ENCODE assay signal across 1 cellular context in the genomic region with DNA sequence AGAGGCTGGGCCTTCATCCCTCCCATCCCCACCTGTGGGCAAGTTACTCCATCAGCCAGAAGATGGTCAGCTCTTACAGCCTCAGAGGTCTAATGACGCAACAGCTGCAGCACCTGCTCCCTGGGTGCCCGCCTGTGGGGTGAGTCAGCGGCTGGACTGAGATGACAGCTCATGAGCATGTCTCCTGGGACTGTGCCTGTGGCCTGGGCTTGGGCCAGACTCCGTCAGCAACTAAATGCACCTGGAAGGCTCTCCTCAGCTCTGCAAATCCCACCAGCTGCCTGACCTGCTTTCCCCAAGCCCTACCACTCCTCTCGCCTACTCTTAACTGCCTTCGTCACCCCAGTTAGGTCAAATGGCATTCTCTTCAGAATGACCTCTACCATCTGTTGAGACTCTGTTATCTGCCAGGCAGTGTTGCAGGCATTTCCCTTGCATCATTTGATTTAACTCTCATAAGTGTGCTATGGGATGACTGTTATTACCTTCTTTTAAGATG.
TF ChIP-seq lines count a peak whose summit lies in the region.

No MANE protein-coding gene starts in this region.

TF ChIP-seq in HepG2, 621 proteins besides CTCF, POLR2A, EP300 and RAD21 (continued from another document):
- TF ChIP-seq, protein P1, sequence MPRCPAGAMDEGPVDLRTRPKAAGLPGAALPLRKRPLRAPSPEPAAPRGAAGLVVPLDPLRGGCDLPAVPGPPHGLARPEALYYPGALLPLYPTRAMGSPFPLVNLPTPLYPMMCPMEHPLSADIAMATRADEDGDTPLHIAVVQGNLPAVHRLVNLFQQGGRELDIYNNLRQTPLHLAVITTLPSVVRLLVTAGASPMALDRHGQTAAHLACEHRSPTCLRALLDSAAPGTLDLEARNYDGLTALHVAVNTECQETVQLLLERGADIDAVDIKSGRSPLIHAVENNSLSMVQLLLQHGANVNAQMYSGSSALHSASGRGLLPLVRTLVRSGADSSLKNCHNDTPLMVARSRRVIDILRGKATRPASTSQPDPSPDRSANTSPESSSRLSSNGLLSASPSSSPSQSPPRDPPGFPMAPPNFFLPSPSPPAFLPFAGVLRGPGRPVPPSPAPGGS (CRISPR knock-in tag; IDR thresholded peaks at IDR 0.05), result no peak
- TF ChIP-seq ZMYM3 (CRISPR knock-in tag; IDR thresholded peaks at IDR 0.05) (no peak), RAD51 (IDR thresholded peaks at IDR 0.05; ENCODE audit: borderline replicate concordance) (no peak), RORA (CRISPR knock-in tag; IDR thresholded peaks at IDR 0.05) (no peak), ZBTB21 (CRISPR knock-in tag; IDR thresholded peaks at IDR 0.05) (no peak), ZNF460 (CRISPR knock-in tag; IDR thresholded peaks at IDR 0.05; ENCODE audit: borderline replicate concordance) (no peak), REXO4 (CRISPR knock-in tag; IDR thresholded peaks at IDR 0.05; ENCODE audit: borderline replicate concordance) (no peak), CCDC6 (CRISPR knock-in tag; IDR thresholded peaks at IDR 0.05) (no peak), GABPB1 (CRISPR knock-in tag; IDR thresholded peaks at IDR 0.05) (peak; percentile 36; the same call in 1 of the 2 replicates), ZFP36L1 (CRISPR knock-in tag; IDR thresholded peaks at IDR 0.05) (no peak), FOXA3 (CRISPR knock-in tag; IDR thresholded peaks at IDR 0.05) (no peak), SAP130 (CRISPR knock-in tag; IDR thresholded peaks at IDR 0.05; ENCODE audit: low read depth) (peak; percentile 51), ZNF766 (CRISPR knock-in tag; IDR thresholded peaks at IDR 0.05; ENCODE audit: borderline replicate concordance) (no peak), EEA1 (CRISPR knock-in tag; IDR thresholded peaks at IDR 0.05; ENCODE audit: borderline replicate concordance) (no peak), MEIS2 (CRISPR knock-in tag; IDR thresholded peaks at IDR 0.05) (no peak), ARID2 (CRISPR knock-in tag; IDR thresholded peaks at IDR 0.05; ENCODE audit: borderline replicate concordance) (no peak), ZNF101 (CRISPR knock-in tag; IDR thresholded peaks at IDR 0.05; ENCODE audit: borderline replicate concordance, low read depth) (no peak), ZNF777 (CRISPR knock-in tag; IDR thresholded peaks at IDR 0.05) (no peak), EED (CRISPR knock-in tag; IDR thresholded peaks at IDR 0.05) (no peak), YEATS4 (CRISPR knock-in tag; IDR thresholded peaks at IDR 0.05; ENCODE audit: borderline replicate concordance) (no peak)
- TF ChIP-seq, protein P2, sequence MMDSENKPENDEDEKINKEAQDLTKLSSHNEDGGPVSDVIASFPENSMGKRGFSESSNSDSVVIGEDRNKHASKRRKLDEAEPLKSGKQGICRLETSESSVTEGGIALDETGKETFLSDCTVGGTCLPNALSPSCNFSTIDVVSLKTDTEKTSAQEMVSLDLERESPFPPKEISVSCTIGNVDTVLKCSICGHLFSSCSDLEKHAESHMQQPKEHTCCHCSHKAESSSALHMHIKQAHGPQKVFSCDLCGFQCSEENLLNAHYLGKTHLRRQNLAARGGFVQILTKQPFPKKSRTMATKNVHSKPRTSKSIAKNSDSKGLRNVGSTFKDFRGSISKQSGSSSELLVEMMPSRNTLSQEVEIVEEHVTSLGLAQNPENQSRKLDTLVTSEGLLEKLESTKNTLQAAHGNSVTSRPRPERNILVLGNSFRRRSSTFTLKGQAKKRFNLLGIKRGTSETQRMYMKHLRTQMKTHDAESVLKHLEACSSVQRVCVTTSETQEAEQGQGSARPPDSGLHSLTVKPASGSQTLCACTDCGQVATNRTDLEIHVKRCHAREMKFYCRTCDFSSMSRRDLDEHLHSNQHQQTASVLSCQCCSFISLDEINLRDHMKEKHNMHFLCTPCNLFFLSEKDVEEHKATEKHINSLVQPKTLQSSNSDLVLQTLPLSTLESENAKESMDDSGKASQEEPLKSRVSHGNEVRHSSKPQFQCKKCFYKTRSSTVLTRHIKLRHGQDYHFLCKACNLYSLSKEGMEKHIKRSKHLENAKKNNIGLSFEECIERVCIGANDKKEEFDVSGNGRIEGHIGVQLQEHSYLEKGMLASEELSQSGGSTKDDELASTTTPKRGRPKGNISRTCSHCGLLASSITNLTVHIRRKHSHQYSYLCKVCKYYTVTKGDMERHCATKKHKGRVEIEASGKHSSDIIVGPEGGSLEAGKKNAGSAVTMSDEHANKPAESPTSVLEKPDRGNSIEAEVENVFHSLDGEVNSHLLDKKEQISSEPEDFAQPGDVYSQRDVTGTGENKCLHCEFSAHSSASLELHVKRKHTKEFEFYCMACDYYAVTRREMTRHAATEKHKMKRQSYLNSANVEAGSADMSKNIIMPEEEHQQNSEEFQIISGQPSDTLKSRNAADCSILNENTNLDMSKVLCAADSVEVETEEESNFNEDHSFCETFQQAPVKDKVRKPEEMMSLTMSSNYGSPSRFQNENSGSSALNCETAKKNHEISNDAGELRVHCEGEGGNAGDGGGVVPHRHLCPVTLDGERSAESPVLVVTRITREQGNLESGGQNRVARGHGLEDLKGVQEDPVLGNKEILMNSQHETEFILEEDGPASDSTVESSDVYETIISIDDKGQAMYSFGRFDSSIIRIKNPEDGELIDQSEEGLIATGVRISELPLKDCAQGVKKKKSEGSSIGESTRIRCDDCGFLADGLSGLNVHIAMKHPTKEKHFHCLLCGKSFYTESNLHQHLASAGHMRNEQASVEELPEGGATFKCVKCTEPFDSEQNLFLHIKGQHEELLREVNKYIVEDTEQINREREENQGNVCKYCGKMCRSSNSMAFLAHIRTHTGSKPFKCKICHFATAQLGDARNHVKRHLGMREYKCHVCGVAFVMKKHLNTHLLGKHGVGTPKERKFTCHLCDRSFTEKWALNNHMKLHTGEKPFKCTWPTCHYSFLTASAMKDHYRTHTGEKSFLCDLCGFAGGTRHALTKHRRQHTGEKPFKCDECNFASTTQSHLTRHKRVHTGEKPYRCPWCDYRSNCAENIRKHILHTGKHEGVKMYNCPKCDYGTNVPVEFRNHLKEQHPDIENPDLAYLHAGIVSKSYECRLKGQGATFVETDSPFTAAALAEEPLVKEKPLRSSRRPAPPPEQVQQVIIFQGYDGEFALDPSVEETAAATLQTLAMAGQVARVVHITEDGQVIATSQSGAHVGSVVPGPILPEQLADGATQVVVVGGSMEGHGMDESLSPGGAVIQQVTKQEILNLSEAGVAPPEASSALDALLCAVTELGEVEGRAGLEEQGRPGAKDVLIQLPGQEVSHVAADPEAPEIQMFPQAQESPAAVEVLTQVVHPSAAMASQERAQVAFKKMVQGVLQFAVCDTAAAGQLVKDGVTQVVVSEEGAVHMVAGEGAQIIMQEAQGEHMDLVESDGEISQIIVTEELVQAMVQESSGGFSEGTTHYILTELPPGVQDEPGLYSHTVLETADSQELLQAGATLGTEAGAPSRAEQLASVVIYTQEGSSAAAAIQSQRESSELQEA (CRISPR knock-in tag; IDR thresholded peaks at IDR 0.05; ENCODE audit: not compliant biosample characterization), result no peak
- TF ChIP-seq, protein P3, sequence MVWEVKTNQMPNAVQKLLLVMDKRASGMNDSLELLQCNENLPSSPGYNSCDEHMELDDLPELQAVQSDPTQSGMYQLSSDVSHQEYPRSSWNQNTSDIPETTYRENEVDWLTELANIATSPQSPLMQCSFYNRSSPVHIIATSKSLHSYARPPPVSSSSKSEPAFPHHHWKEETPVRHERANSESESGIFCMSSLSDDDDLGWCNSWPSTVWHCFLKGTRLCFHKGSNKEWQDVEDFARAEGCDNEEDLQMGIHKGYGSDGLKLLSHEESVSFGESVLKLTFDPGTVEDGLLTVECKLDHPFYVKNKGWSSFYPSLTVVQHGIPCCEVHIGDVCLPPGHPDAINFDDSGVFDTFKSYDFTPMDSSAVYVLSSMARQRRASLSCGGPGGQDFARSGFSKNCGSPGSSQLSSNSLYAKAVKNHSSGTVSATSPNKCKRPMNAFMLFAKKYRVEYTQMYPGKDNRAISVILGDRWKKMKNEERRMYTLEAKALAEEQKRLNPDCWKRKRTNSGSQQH (CRISPR knock-in tag; IDR thresholded peaks at IDR 0.05; ENCODE audit: low read depth), result no peak
- TF ChIP-seq, protein P4, sequence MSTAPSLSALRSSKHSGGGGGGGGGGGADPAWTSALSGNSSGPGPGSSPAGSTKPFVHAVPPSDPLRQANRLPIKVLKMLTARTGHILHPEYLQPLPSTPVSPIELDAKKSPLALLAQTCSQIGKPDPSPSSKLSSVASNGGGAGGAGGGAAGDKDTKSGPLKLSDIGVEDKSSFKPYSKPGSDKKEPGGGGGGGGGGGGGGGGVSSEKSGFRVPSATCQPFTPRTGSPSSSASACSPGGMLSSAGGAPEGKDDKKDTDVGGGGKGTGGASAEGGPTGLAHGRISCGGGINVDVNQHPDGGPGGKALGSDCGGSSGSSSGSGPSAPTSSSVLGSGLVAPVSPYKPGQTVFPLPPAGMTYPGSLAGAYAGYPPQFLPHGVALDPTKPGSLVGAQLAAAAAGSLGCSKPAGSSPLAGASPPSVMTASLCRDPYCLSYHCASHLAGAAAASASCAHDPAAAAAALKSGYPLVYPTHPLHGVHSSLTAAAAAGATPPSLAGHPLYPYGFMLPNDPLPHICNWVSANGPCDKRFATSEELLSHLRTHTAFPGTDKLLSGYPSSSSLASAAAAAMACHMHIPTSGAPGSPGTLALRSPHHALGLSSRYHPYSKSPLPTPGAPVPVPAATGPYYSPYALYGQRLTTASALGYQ (CRISPR knock-in tag; IDR thresholded peaks at IDR 0.05), result no peak
- TF ChIP-seq, protein P5, sequence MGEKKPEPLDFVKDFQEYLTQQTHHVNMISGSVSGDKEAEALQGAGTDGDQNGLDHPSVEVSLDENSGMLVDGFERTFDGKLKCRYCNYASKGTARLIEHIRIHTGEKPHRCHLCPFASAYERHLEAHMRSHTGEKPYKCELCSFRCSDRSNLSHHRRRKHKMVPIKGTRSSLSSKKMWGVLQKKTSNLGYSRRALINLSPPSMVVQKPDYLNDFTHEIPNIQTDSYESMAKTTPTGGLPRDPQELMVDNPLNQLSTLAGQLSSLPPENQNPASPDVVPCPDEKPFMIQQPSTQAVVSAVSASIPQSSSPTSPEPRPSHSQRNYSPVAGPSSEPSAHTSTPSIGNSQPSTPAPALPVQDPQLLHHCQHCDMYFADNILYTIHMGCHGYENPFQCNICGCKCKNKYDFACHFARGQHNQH (CRISPR knock-in tag; IDR thresholded peaks at IDR 0.05), result no peak
- TF ChIP-seq, protein P6, sequence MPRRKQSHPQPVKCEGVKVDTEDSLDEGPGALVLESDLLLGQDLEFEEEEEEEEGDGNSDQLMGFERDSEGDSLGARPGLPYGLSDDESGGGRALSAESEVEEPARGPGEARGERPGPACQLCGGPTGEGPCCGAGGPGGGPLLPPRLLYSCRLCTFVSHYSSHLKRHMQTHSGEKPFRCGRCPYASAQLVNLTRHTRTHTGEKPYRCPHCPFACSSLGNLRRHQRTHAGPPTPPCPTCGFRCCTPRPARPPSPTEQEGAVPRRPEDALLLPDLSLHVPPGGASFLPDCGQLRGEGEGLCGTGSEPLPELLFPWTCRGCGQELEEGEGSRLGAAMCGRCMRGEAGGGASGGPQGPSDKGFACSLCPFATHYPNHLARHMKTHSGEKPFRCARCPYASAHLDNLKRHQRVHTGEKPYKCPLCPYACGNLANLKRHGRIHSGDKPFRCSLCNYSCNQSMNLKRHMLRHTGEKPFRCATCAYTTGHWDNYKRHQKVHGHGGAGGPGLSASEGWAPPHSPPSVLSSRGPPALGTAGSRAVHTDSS (CRISPR knock-in tag; conservative IDR thresholded peaks at IDR 0.05), result no peak
